ENCODE assay signal across 8 cellular contexts in genomic region chr3:71724584-71725278, GRCh38. TPM values are rescaled to one million over a fixed set of nuclear protein-coding genes. Genes with fewer than 3 reads are reported as not detected.
DNase-seq lines count a peak whose midpoint lies in the region; ATAC-seq and TF ChIP-seq lines count a peak whose summit lies in the region.

No MANE protein-coding gene starts in this region.

- H3K27me3 ChIP-seq in H7 (ENCODE audit: control insufficient read depth, insufficient read depth, low read length) = peaks cover 17% of the 10 kb centered on the region
- peaks cover 80% of the 10 kb centered on the region for H3K27me3 ChIP-seq in OCI-LY3 (ENCODE audit: low read depth, low read length)
- peaks cover 4% of the 10 kb centered on the region for H3K27me3 ChIP-seq in adipocyte (replicated peaks; ENCODE audit: control insufficient read depth, insufficient read depth, low read length)
- no peaks in the 10 kb centered on the region for H3K27me3 ChIP-seq in gastrocnemius medialis

- no peaks in the 10 kb centered on the region for H4K20me1 ChIP-seq in OCI-LY3 (ENCODE audit: insufficient read depth, low read length)

- H3K79me2 ChIP-seq in OCI-LY3 (ENCODE audit: low read length) = no peaks in the 10 kb centered on the region

- H3K27ac ChIP-seq in OCI-LY3 (ENCODE audit: low read length) = no peak overlapping the region
- peak overlapping the region; percentile 74 to 87 (median 85) for H3K27ac ChIP-seq in gastrocnemius medialis

- H3K4me3 ChIP-seq in H7 (ENCODE audit: insufficient read depth, low read depth, low read length) = peak overlapping the region; percentile 67
- peak overlapping the region; percentile 81 for H3K4me3 ChIP-seq in OCI-LY3 (ENCODE audit: low read length)
- H3K4me3 ChIP-seq in adipocyte (ENCODE audit: low read length) = peak overlapping the region; percentile 89
- peak overlapping the region; percentile 67 to 82 (median 78) for H3K4me3 ChIP-seq in gastrocnemius medialis

- peak; percentile 74 to 81 for ATAC-seq in gastrocnemius medialis

- TF ChIP-seq POLR2A in gastrocnemius medialis (IDR thresholded peaks at IDR 0.05) = peak; percentile 32 to 53

- H3K9ac ChIP-seq in OCI-LY3 (ENCODE audit: low read length) = peak overlapping the region; percentile 38
- peak overlapping the region; percentile 88 for H3K9ac ChIP-seq in adipocyte (ENCODE audit: low read length)

- TF ChIP-seq CTCF in OCI-LY3 (IDR thresholded peaks at IDR 0.05; ENCODE audit: low read depth, low read length) = no peak
- no peak for TF ChIP-seq CTCF in gastrocnemius medialis (IDR thresholded peaks at IDR 0.05 in 4 of 5, conservative IDR thresholded peaks at IDR 0.05 in 1 of 5)

- DNase-seq in ELR (ENCODE audit: low read depth) (peak; percentile 17), H7 (no peak), adipocyte (ENCODE audit: low read depth) (peak; percentile 71), hippocampal formation (lab: John Stamatoyannopoulos, UW) (peak; percentile 2 to 39), gastrocnemius medialis (peak; percentile 21 to 69), MV-4-11 (lab: John Stamatoyannopoulos, UW) (no peak), SIG-M5 (lab: John Stamatoyannopoulos, UW) (no peak)

- intact Hi-C loops in gastrocnemius medialis (cut with DNase I; ENCODE audit: low total_unique reads) = loop anchor here (5.0 to 10.0 kb wide), 2 partner anchors 1098 to 1780 kb away; no protein-coding TSS in a partner anchor

- peaks cover 13% of the 10 kb centered on the region for H3K4me1 ChIP-seq in OCI-LY3 (ENCODE audit: low read length)
- peaks cover 11% of the 10 kb centered on the region for H3K4me1 ChIP-seq in adipocyte (ENCODE audit: control insufficient read depth, insufficient read depth, low read length)
- peaks cover 21 to 26% of the 10 kb centered on the region in 2 donors for H3K4me1 ChIP-seq in gastrocnemius medialis

- peak overlapping the region; percentile 99 for H3K4me2 ChIP-seq in OCI-LY3 (ENCODE audit: low read length)

- H3K9me3 ChIP-seq in OCI-LY3 (ENCODE audit: insufficient read depth, low read length) (no peaks in the 10 kb centered on the region), adipocyte (ENCODE audit: control insufficient read depth, low read length) (no peaks in the 10 kb centered on the region), gastrocnemius medialis (no peaks in the 10 kb centered on the region)

- peak overlapping the region; percentile 39 for H2AFZ ChIP-seq in OCI-LY3 (ENCODE audit: low read depth, low read length)

- in situ Hi-C loops in gastrocnemius medialis (cut with MboI; ENCODE audit: low sequenced_read_pairs in 4 of 4) = loop anchor here (10.0 to 25.0 kb wide), 3 partner anchors 1088 to 1363 kb away; no protein-coding TSS in a partner anchor

- H3K36me3 ChIP-seq in H7 (replicated peaks; ENCODE audit: control insufficient read depth, insufficient read depth, low read length) = no peaks in the 10 kb centered on the region
- H3K36me3 ChIP-seq in OCI-LY3 (replicated peaks; ENCODE audit: low read depth, low read length) = no peaks in the 10 kb centered on the region
- no peaks in the 10 kb centered on the region for H3K36me3 ChIP-seq in adipocyte (ENCODE audit: control insufficient read depth, insufficient read depth, low read length, severe bottlenecking)
- H3K36me3 ChIP-seq in gastrocnemius medialis = no peaks in the 10 kb centered on the region

RNA-seq across cellular contexts. Expression of gene EIF4E3, which starts 0.5 kb away (rescaled TPM):
- total RNA-seq in H7 (2014; rRNA removed; shearing (Covaris generic)) = 2.5 and 3.4 TPM in 2 replicates
- total RNA-seq in gastrocnemius medialis = 10 to 100 TPM; 25.0 to 51.0 (median 42.8) TPM

RNA-seq across cellular contexts. Expression of gene GPR27, which starts 28.9 kb away (rescaled TPM):
- total RNA-seq in H7 (2014; rRNA removed; shearing (Covaris generic)) = 10.1 and 11.6 TPM in 2 replicates
- under 1 TPM in 3 of 4 donors, not detected in 1; 0.20 to 0.69 (median 0.39) TPM for total RNA-seq in gastrocnemius medialis

Comparison
In these comparisons a context has a peak if more than half of its experiments do, and no peak if none do; other contexts are left out.
1. DNase-seq: peak in ELR (single experiment), adipocyte (single experiment), hippocampal formation (2 of 2) and gastrocnemius medialis (2 of 2); none in H7 (single experiment), MV-4-11 (single experiment) and SIG-M5 (single experiment).
2. Peak in every context shown above with its lines, with median percentiles within 50 percentile points of each other: H3K4me3 ChIP-seq.